ENCODE assay signal across 1 cellular context in the genomic region with DNA sequence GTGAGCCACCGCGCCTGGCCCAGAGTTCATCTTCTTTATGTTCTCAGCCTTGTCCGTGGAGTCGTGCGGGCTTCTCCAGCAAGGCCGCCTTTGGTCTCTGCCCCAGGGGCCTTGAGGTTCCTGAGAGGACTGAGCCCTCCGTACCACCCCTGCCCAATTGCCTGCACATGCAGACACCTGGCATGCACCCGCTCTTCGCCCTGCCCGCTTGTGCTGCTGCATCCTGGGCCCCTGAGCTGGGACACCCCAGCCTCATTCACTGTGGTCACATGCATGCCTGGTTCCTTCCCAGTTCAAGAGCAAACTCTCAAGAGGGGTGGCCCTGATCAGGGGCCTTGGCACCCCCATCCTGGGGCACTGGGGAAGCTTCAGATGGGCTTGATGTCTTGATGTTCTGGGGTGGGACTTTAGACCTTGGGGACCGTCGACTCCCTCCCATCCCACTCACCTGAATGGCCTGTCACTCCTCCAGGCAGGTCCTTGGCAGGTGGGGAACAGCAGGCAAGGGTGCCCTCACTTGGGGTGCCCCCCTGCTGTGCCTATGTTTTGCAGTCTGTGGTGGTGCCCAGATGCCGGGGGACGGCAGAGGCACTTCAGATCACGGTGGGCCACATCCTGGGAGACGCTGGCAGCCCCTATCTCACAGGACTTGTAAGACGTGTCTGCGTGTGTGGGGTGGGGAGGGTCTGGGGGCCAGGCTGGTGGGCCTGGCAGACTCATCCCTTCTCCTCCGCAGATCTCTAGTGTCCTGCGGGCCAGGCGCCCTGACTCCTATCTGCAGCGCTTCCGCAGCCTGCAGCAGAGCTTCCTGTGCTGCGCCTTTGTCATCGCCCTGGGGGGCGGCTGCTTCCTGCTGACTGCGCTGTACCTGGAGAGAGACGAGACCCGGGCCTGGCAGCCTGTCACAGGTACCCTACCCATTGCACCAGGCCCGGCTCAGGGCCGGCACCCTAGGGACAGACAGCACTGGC.
TF ChIP-seq lines count a peak whose summit lies in the region.

No MANE protein-coding gene starts in this region.

TF ChIP-seq in SK-N-SH, 30 proteins besides CTCF, POLR2A, EP300 and RAD21 (continued from another document):
- TF ChIP-seq MAX (IDR thresholded peaks at IDR 0.05; ENCODE audit: low read depth), result no peak
- no peak for TF ChIP-seq YY1 (IDR thresholded peaks at IDR 0.05; ENCODE audit: low read depth)
- TF ChIP-seq RXRA (IDR thresholded peaks at IDR 0.05; ENCODE audit: borderline replicate concordance, low read depth), result no peak
- no peak for TF ChIP-seq FOXM1 (IDR thresholded peaks at IDR 0.05; ENCODE audit: low read depth)
- no peak for TF ChIP-seq NFIC (IDR thresholded peaks at IDR 0.05; ENCODE audit: borderline replicate concordance)
- TF ChIP-seq GABPA (IDR thresholded peaks at IDR 0.05; ENCODE audit: low read depth), result no peak
- TF ChIP-seq EZH2phosphoT487 (IDR thresholded peaks at IDR 0.05; ENCODE audit: borderline replicate concordance, low read depth), result no peak
- TF ChIP-seq IRF3 (IDR thresholded peaks at IDR 0.05; ENCODE audit: low read depth, low read length), result no peak
- no peak for TF ChIP-seq MEF2A (IDR thresholded peaks at IDR 0.05; ENCODE audit: borderline replicate concordance, low read depth)
- no peak for TF ChIP-seq TAF1 (IDR thresholded peaks at IDR 0.05; ENCODE audit: borderline replicate concordance, low read depth, low read length)
- no peak for TF ChIP-seq SMC3 (IDR thresholded peaks at IDR 0.05; ENCODE audit: low read depth, low read length)
